In the genomic region with DNA sequence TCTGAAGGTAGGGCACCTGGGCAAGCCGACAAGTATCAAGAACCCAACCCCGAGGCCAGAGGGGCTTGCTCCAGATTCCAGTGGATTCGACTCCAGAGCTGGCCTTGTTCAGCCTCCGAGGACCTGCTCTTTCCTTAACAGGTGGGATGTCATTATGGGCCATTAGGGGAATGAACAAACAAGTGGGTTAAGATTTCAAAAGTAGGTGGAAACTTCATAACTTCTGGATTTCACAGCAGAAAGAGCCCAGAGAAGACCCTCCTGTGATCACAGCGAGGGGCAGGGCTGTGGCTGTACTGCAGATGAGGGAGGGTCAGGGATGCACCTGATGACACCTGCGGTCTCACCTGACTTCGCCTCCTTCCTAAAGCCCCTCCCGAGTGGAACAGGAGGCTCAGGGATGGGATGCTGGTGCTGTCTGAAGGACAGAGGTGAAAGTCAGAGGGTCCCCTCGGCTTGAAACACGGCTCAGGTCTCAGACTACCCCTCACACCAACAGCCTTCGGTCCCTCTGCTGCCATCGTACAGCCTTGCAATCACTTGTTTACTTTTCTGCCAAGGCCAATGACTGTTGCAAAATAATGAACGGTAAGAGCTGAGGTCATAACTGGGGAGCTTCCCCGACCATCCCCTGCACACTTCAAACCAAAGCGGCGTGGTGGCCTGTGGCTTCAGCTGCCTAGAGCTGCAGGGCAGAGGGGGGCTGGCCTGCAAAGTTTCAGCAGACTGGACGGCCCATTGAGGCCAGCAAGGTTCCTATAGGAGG, we compare ENCODE assay signal across 1 cellular context.
A peak's percentile ranks its signal among the peaks of the same experiment; 100 is the strongest.
TF ChIP-seq lines count a peak whose summit lies in the region.

No MANE protein-coding gene starts in this region.

TF ChIP-seq in HEK293, 187 proteins besides CTCF, POLR2A, EP300 and RAD21 (continued from another document and continues in another):
- TF ChIP-seq PATZ1 (tag by site-specific recombination; IDR thresholded peaks at IDR 0.05) (peak; percentile 45; the same call in 1 of the 2 replicates), YY2 (tag by site-specific recombination; IDR thresholded peaks at IDR 0.05) (no peak), ZNF514 (tag by site-specific recombination; IDR thresholded peaks at IDR 0.05) (no peak), ZNF184 (tag by site-specific recombination; IDR thresholded peaks at IDR 0.05) (no peak), ZBTB21 (tag by site-specific recombination; IDR thresholded peaks at IDR 0.05) (peak; percentile 63; the same call in 1 of the 2 replicates), MZF1 (tag by site-specific recombination; IDR thresholded peaks at IDR 0.05; ENCODE audit: borderline replicate concordance) (no peak), ELK4 (IDR thresholded peaks at IDR 0.05; ENCODE audit: borderline replicate concordance, low read depth, low read length) (no peak), ZNF544 (tag by site-specific recombination; IDR thresholded peaks at IDR 0.05) (no peak), ZFP69B (tag by site-specific recombination; IDR thresholded peaks at IDR 0.05) (no peak), SALL2 (tag by site-specific recombination; IDR thresholded peaks at IDR 0.05; ENCODE audit: borderline replicate concordance) (no peak), ZNF416 (tag by site-specific recombination; IDR thresholded peaks at IDR 0.05) (no peak), ZNF211 (tag by site-specific recombination; IDR thresholded peaks at IDR 0.05; ENCODE audit: low read depth) (no peak), ZNF16 (tag by site-specific recombination; IDR thresholded peaks at IDR 0.05; ENCODE audit: low read depth) (no peak), ZNF629 (tag by site-specific recombination; IDR thresholded peaks at IDR 0.05) (peak; percentile 79), ZNF621 (tag by site-specific recombination; IDR thresholded peaks at IDR 0.05) (no peak), KLF16 (tag by site-specific recombination; IDR thresholded peaks at IDR 0.05) (no peak), ZNF214 (tag by site-specific recombination; IDR thresholded peaks at IDR 0.05; ENCODE audit: borderline replicate concordance) (no peak), KLF7 (tag by site-specific recombination; IDR thresholded peaks at IDR 0.05; ENCODE audit: borderline replicate concordance) (no peak), GLIS2 (tag by site-specific recombination; IDR thresholded peaks at IDR 0.05) (no peak), ZEB2 (tag by site-specific recombination; IDR thresholded peaks at IDR 0.05) (peak; percentile 39; the same call in 1 of the 2 replicates), ZFP3 (tag by site-specific recombination; IDR thresholded peaks at IDR 0.05; ENCODE audit: low read depth) (no peak), ZSCAN18 (tag by site-specific recombination; IDR thresholded peaks at IDR 0.05) (no peak), SP7 (tag by site-specific recombination; IDR thresholded peaks at IDR 0.05) (peak; percentile 18; the same call in 1 of the 2 replicates), ZIC2 (tag by site-specific recombination; IDR thresholded peaks at IDR 0.05) (0 out of 2 replicates have a peak, but pooled peaks have one; percentile 1), SCRT2 (tag by site-specific recombination; IDR thresholded peaks at IDR 0.05) (peak; percentile 92), OVOL3 (tag by site-specific recombination; IDR thresholded peaks at IDR 0.05) (no peak), KLF8 (tag by site-specific recombination; IDR thresholded peaks at IDR 0.05) (no peak), ZNF239 (tag by site-specific recombination; IDR thresholded peaks at IDR 0.05) (no peak), ZFP37 (tag by site-specific recombination; IDR thresholded peaks at IDR 0.05) (no peak), ZNF112 (tag by site-specific recombination; IDR thresholded peaks at IDR 0.05) (no peak), ZNF138 (tag by site-specific recombination; IDR thresholded peaks at IDR 0.05; ENCODE audit: borderline replicate concordance) (no peak), ZNF747 (tag by site-specific recombination; IDR thresholded peaks at IDR 0.05) (no peak), ZNF670 (tag by site-specific recombination; IDR thresholded peaks at IDR 0.05; ENCODE audit: low read depth) (no peak), SP3 (tag by site-specific recombination; IDR thresholded peaks at IDR 0.05) (no peak), ZNF175 (tag by site-specific recombination; IDR thresholded peaks at IDR 0.05) (no peak), GFI1B (tag by site-specific recombination; IDR thresholded peaks at IDR 0.05) (no peak), ZNF792 (tag by site-specific recombination; IDR thresholded peaks at IDR 0.05) (no peak), ZNF600 (tag by site-specific recombination; IDR thresholded peaks at IDR 0.05) (peak; percentile 82), ZNF24 (tag by site-specific recombination; IDR thresholded peaks at IDR 0.05) (no peak), ZNF23 (tag by site-specific recombination; IDR thresholded peaks at IDR 0.05; ENCODE audit: borderline replicate concordance) (no peak), ZBTB1 (tag by site-specific recombination; IDR thresholded peaks at IDR 0.05) (no peak), WT1 (tag by site-specific recombination; IDR thresholded peaks at IDR 0.05) (no peak)
- TF ChIP-seq, protein P1, sequence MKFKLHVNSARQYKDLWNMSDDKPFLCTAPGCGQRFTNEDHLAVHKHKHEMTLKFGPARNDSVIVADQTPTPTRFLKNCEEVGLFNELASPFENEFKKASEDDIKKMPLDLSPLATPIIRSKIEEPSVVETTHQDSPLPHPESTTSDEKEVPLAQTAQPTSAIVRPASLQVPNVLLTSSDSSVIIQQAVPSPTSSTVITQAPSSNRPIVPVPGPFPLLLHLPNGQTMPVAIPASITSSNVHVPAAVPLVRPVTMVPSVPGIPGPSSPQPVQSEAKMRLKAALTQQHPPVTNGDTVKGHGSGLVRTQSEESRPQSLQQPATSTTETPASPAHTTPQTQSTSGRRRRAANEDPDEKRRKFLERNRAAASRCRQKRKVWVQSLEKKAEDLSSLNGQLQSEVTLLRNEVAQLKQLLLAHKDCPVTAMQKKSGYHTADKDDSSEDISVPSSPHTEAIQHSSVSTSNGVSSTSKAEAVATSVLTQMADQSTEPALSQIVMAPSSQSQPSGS (tag by site-specific recombination; IDR thresholded peaks at IDR 0.05; ENCODE audit: low read depth): no peak
- TF ChIP-seq, protein P2, sequence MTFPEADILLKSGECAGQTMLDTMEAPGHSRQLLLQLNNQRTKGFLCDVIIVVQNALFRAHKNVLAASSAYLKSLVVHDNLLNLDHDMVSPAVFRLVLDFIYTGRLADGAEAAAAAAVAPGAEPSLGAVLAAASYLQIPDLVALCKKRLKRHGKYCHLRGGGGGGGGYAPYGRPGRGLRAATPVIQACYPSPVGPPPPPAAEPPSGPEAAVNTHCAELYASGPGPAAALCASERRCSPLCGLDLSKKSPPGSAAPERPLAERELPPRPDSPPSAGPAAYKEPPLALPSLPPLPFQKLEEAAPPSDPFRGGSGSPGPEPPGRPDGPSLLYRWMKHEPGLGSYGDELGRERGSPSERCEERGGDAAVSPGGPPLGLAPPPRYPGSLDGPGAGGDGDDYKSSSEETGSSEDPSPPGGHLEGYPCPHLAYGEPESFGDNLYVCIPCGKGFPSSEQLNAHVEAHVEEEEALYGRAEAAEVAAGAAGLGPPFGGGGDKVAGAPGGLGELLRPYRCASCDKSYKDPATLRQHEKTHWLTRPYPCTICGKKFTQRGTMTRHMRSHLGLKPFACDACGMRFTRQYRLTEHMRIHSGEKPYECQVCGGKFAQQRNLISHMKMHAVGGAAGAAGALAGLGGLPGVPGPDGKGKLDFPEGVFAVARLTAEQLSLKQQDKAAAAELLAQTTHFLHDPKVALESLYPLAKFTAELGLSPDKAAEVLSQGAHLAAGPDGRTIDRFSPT (tag by site-specific recombination; IDR thresholded peaks at IDR 0.05): no peak
- TF ChIP-seq, protein P3, sequence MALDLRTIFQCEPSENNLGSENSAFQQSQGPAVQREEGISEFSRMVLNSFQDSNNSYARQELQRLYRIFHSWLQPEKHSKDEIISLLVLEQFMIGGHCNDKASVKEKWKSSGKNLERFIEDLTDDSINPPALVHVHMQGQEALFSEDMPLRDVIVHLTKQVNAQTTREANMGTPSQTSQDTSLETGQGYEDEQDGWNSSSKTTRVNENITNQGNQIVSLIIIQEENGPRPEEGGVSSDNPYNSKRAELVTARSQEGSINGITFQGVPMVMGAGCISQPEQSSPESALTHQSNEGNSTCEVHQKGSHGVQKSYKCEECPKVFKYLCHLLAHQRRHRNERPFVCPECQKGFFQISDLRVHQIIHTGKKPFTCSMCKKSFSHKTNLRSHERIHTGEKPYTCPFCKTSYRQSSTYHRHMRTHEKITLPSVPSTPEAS (tag by site-specific recombination; IDR thresholded peaks at IDR 0.05): no peak
- TF ChIP-seq, protein P4, sequence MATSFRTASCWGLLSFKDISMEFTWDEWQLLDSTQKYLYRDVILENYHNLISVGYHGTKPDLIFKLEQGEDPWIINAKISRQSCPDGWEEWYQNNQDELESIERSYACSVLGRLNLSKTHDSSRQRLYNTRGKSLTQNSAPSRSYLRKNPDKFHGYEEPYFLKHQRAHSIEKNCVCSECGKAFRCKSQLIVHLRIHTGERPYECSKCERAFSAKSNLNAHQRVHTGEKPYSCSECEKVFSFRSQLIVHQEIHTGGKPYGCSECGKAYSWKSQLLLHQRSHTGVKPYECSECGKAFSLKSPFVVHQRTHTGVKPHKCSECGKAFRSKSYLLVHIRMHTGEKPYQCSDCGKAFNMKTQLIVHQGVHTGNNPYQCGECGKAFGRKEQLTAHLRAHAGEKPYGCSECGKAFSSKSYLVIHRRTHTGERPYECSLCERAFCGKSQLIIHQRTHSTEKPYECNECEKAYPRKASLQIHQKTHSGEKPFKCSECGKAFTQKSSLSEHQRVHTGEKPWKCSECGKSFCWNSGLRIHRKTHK (tag by site-specific recombination; IDR thresholded peaks at IDR 0.05): no peak
- TF ChIP-seq, protein P5, sequence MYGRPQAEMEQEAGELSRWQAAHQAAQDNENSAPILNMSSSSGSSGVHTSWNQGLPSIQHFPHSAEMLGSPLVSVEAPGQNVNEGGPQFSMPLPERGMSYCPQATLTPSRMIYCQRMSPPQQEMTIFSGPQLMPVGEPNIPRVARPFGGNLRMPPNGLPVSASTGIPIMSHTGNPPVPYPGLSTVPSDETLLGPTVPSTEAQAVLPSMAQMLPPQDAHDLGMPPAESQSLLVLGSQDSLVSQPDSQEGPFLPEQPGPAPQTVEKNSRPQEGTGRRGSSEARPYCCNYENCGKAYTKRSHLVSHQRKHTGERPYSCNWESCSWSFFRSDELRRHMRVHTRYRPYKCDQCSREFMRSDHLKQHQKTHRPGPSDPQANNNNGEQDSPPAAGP (tag by site-specific recombination; IDR thresholded peaks at IDR 0.05): peak; percentile 65; the same call in 1 of the 2 replicates
- TF ChIP-seq, protein P6, sequence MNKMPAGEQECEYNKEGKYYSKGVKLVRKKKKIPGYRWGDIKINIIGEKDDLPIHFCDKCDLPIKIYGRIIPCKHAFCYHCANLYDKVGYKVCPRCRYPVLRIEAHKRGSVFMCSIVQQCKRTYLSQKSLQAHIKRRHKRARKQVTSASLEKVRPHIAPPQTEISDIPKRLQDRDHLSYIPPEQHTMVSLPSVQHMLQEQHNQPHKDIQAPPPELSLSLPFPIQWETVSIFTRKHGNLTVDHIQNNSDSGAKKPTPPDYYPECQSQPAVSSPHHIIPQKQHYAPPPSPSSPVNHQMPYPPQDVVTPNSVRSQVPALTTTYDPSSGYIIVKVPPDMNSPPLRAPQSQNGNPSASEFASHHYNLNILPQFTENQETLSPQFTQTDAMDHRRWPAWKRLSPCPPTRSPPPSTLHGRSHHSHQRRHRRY (tag by site-specific recombination; IDR thresholded peaks at IDR 0.05): no peak
- TF ChIP-seq, protein P7, sequence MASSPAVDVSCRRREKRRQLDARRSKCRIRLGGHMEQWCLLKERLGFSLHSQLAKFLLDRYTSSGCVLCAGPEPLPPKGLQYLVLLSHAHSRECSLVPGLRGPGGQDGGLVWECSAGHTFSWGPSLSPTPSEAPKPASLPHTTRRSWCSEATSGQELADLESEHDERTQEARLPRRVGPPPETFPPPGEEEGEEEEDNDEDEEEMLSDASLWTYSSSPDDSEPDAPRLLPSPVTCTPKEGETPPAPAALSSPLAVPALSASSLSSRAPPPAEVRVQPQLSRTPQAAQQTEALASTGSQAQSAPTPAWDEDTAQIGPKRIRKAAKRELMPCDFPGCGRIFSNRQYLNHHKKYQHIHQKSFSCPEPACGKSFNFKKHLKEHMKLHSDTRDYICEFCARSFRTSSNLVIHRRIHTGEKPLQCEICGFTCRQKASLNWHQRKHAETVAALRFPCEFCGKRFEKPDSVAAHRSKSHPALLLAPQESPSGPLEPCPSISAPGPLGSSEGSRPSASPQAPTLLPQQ (tag by site-specific recombination; IDR thresholded peaks at IDR 0.05): no peak
